ENCODE assay signal across 8 cellular contexts in genomic region chr10:117174439-117175214, GRCh38. TPM values are rescaled to one million over a fixed set of nuclear protein-coding genes. Genes with fewer than 3 reads are reported as not detected.
DNase-seq lines count a peak whose midpoint lies in the region; ATAC-seq and TF ChIP-seq lines count a peak whose summit lies in the region.

No MANE protein-coding gene starts in this region.

- H3K9ac ChIP-seq in OCI-LY1 (ENCODE audit: low read length): peak overlapping the region; percentile 14; the same call in 1 of the 2 replicates

- H3K4me1 ChIP-seq in OCI-LY1 (ENCODE audit: insufficient read depth, low read length, severe bottlenecking): peaks cover 15% of the 10 kb centered on the region

- no peak overlapping the region for H2AFZ ChIP-seq in OCI-LY1 (ENCODE audit: low read length)

- intact Hi-C loops in natural killer cell (cut with micrococcal nuclease): loop anchor here (1.0 kb wide), 1 partner anchor 377 kb away; no protein-coding TSS in a partner anchor

- DNase-seq in D341Med (ENCODE audit: low spot score): peak; percentile 71
- peak; percentile 75 for DNase-seq in HT1080 (ENCODE audit: low read depth)
- peak; percentile 82 for DNase-seq in activated T-cell treated with anti-CD3 and anti-CD28 coated beads, Interleukin-2, amount 50 U/mL, for 1 hour
- peak; percentile 37 for DNase-seq in fibroblast of gingiva (ENCODE audit: low read depth)
- DNase-seq in natural killer cell: peak; percentile 44

- H3K79me2 ChIP-seq in OCI-LY1 (ENCODE audit: insufficient read depth, low read length): no peaks in the 10 kb centered on the region

- H3K4me2 ChIP-seq in OCI-LY1 (ENCODE audit: low read length): peak overlapping the region; percentile 68

- no peak overlapping the region for H3K27ac ChIP-seq in OCI-LY1 (ENCODE audit: low read depth, low read length, poor library complexity, severe bottlenecking)

- H4K20me1 ChIP-seq in OCI-LY1 (ENCODE audit: insufficient read depth, low read length): no peaks in the 10 kb centered on the region

- peak overlapping the region in 1 of 2 donors; percentile 56 for H3K27ac Mint-ChIP-seq in natural killer cell
- H3K27ac Mint-ChIP-seq in stimulated activated memory B cell treated with anti-CD40 and anti-IgM and Interleukin-4, amounts not matched to agents 10 μg/mL and 1 μg/mL and 100 μg/mL, for 72 hours: no peak overlapping the region

- H3K36me3 Mint-ChIP-seq in natural killer cell: no peaks in the 10 kb centered on the region
- no peaks in the 10 kb centered on the region for H3K36me3 Mint-ChIP-seq in stimulated activated memory B cell treated with anti-CD40 and anti-IgM and Interleukin-4, amounts not matched to agents 10 μg/mL and 1 μg/mL and 100 μg/mL, for 72 hours

- H3K36me3 ChIP-seq in OCI-LY1 (ENCODE audit: insufficient read depth, low read length): no peaks in the 10 kb centered on the region

- H3K9me3 ChIP-seq in OCI-LY1 (ENCODE audit: low read length): no peaks in the 10 kb centered on the region

- no peaks in the 10 kb centered on the region for H3K9me3 Mint-ChIP-seq in natural killer cell
- no peaks in the 10 kb centered on the region for H3K9me3 Mint-ChIP-seq in stimulated activated memory B cell treated with anti-CD40 and anti-IgM and Interleukin-4, amounts not matched to agents 10 μg/mL and 1 μg/mL and 100 μg/mL, for 72 hours

- H3K27me3 ChIP-seq in OCI-LY1 (ENCODE audit: insufficient read depth, low read length): no peaks in the 10 kb centered on the region

- ATAC-seq in GM21381 (IDR thresholded peaks at IDR 0.05; ENCODE audit: unreplicated experiment): peak; percentile 88
- ATAC-seq in natural killer cell: peak; percentile 77 to 85 (median 82)
- ATAC-seq in stimulated activated memory B cell treated with anti-CD40 and anti-IgM and Interleukin-4, amounts not matched to agents 10 μg/mL and 1 μg/mL and 100 μg/mL, for 72 hours: peak; percentile 85

- H3K27me3 Mint-ChIP-seq in natural killer cell (ENCODE audit: low read depth in 2 of 2): peaks cover 27 to 32% of the 10 kb centered on the region in 2 donors
- peaks cover 33% of the 10 kb centered on the region for H3K27me3 Mint-ChIP-seq in stimulated activated memory B cell treated with anti-CD40 and anti-IgM and Interleukin-4, amounts not matched to agents 10 μg/mL and 1 μg/mL and 100 μg/mL, for 72 hours

- no peaks in the 10 kb centered on the region for H3K9me2 ChIP-seq in OCI-LY1 (ENCODE audit: low read depth, low read length)

- peaks cover 19% of the 10 kb centered on the region in 2 donors for H3K4me1 Mint-ChIP-seq in natural killer cell
- H3K4me1 Mint-ChIP-seq in stimulated activated memory B cell treated with anti-CD40 and anti-IgM and Interleukin-4, amounts not matched to agents 10 μg/mL and 1 μg/mL and 100 μg/mL, for 72 hours: peaks cover 16% of the 10 kb centered on the region

- TF ChIP-seq CTCF in OCI-LY1 (IDR thresholded peaks at IDR 0.05; ENCODE audit: low read length) (peak; percentile 88), natural killer cell (IDR thresholded peaks at IDR 0.05) (peak; percentile 69)

- peak overlapping the region; percentile 90 for H3K4me3 Mint-ChIP-seq in natural killer cell
- H3K4me3 Mint-ChIP-seq in stimulated activated memory B cell treated with anti-CD40 and anti-IgM and Interleukin-4, amounts not matched to agents 10 μg/mL and 1 μg/mL and 100 μg/mL, for 72 hours: peak overlapping the region; percentile 78

- H3K4me3 ChIP-seq in OCI-LY1 (ENCODE audit: low read depth, low read length, poor library complexity, severe bottlenecking): peak overlapping the region; percentile 55

- no peaks in the 10 kb centered on the region for H3F3A ChIP-seq in OCI-LY1 (ENCODE audit: insufficient read depth, low read length)

RNA-seq across cellular contexts. Expression of gene KCNK18, which starts 22.7 kb away (rescaled TPM):
- not detected in 2 replicates for total RNA-seq in HT1080 (2014; rRNA removed; shearing (Covaris generic))
- not detected in 2 replicates for polyA plus RNA-seq in HT1080 (2015; cell fraction: cytosol; rRNA removed)
- polyA plus RNA-seq in HT1080 (2015; cell fraction: nucleus; rRNA removed): not detected in 2 replicates
- total RNA-seq in natural killer cell: not detected

RNA-seq across cellular contexts. Expression of gene VAX1, which starts 36.6 kb away (rescaled TPM):
- total RNA-seq in HT1080 (2014; rRNA removed; shearing (Covaris generic)): not detected in 2 replicates
- not detected in 2 replicates for polyA plus RNA-seq in HT1080 (2015; cell fraction: cytosol; rRNA removed)
- polyA plus RNA-seq in HT1080 (2015; cell fraction: nucleus; rRNA removed): not detected in 2 replicates
- total RNA-seq in natural killer cell: not detected
